Comparison of ENCODE assay signal across 30 cellular contexts in genomic region chr11:8180469-8180868, GRCh38. TPM values are rescaled to one million over a fixed set of nuclear protein-coding genes. Genes with fewer than 3 reads are reported as not detected.
"Had no signal": no experiment of that assay in that cellular context is flagged by ENCODE, and none has a peak within 500 bp of the region (broad histone marks: within the 10 kb centered on the region; RNA-seq: fewer than 3 reads in every experiment).

No MANE protein-coding gene starts in this region.

- FAIRE-seq: TTC549 had no signal

- H3K4me3 Mint-ChIP-seq: activated B cell treated with CpG ODN at 0.5 μM for 24 hours; activated CD8-positive, alpha-beta T cell treated with anti-CD3 and anti-CD28 coated beads for 36 hours; activated naive CD4-positive, alpha-beta T cell treated with anti-CD3 and anti-CD28 coated beads, Interleukin-2, amount 50 U/mL, for 24 hours; activated naive CD8-positive, alpha-beta T cell treated with anti-CD3 and anti-CD28 coated beads, Interleukin-2, amount 10 ng/mL, durations not matched to agents 7 days and 5 days; activated T-cell treated with anti-CD3 and anti-CD28 coated beads, Interleukin-2, amount 50 U/mL, for 72 hours; activated T-helper 17 cell treated with anti-CD3 and anti-CD28 coated beads, Interleukin-2, amount 50 U/mL, for 72 hours; central memory CD8-positive, alpha-beta T cell; T-helper 1 cell treated with Interleukin-12 subunit alpha and Interleukin-12 subunit beta and Interleukin-4 antibody, amounts not matched to agents 30 μg/mL and 1 μg/mL, for 36 hours; T-helper 2 cell treated with Interferon-gamma antibody and Interleukin-4, amounts not matched to agents 5 μg/mL and 100 μg/mL, for 36 hours had no signal

- H3K9ac ChIP-seq: SK-N-SH had no signal

- DNase-seq: activated B cell treated with CpG ODN at 0.5 μM for 24 hours; activated CD4-positive, alpha-beta T cell treated with anti-CD3 and anti-CD28 coated beads for 1 hour; activated CD4-positive, alpha-beta T cell treated with anti-CD3 and anti-CD28 coated beads for 48 hours; activated CD8-positive, alpha-beta T cell treated with anti-CD3 and anti-CD28 coated beads for 36 hours; activated gamma-delta T cell; activated naive CD4-positive, alpha-beta T cell treated with Interleukin-2 at 50 U/mL for 16 hours; activated naive CD8-positive, alpha-beta T cell treated with anti-CD3 and anti-CD28 coated beads, Interleukin-2, amount 10 ng/mL, durations not matched to agents 7 days and 5 days; activated T-cell treated with anti-CD3 and anti-CD28 coated beads, Interleukin-2, amount 50 U/mL, for 1 hour; activated T-cell treated with anti-CD3 and anti-CD28 coated beads, Interleukin-2, amount 50 U/mL, for 72 hours; amygdala; Karpas-422; NCI-H1048; NCI-H1105 treated with DMSO at 0.1 percent for 48 hours; NCI-H1436; NCI-H1694; NCI-H2029; NCI-H524 treated with DMSO at 0.1 percent for 48 hours; RPMI8226; SHP77 treated with DMSO at 0.1 percent for 48 hours; SK-N-SH had no signal

- H3K4me2 ChIP-seq: SK-N-SH had no signal

- H3K4me1 ChIP-seq: ascending aorta, SJSA1 had no signal

- H3K36me3 Mint-ChIP-seq: activated naive CD4-positive, alpha-beta T cell treated with anti-CD3 and anti-CD28 coated beads, Interleukin-2, amount 50 U/mL, for 24 hours; activated naive CD8-positive, alpha-beta T cell treated with anti-CD3 and anti-CD28 coated beads, Interleukin-2, amount 10 ng/mL, durations not matched to agents 7 days and 5 days had no signal

- H3K4me3 ChIP-seq: ascending aorta, cardiac muscle cell, SJSA1 had no signal

- H3K36me3 ChIP-seq: ascending aorta, cardiac muscle cell, SJSA1 had no signal

- H3K27me3 ChIP-seq: ascending aorta, cardiac muscle cell, SJSA1 had no signal

- H3K27ac Mint-ChIP-seq: activated B cell treated with CpG ODN at 0.5 μM for 24 hours; activated CD8-positive, alpha-beta T cell treated with anti-CD3 and anti-CD28 coated beads for 36 hours; activated naive CD8-positive, alpha-beta T cell treated with anti-CD3 and anti-CD28 coated beads, Interleukin-2, amount 10 ng/mL, durations not matched to agents 7 days and 5 days; activated T-cell treated with anti-CD3 and anti-CD28 coated beads, Interleukin-2, amount 50 U/mL, for 72 hours; activated T-helper 17 cell treated with anti-CD3 and anti-CD28 coated beads, Interleukin-2, amount 50 U/mL, for 72 hours; T-helper 1 cell treated with Interleukin-12 subunit alpha and Interleukin-12 subunit beta and Interleukin-4 antibody, amounts not matched to agents 30 μg/mL and 1 μg/mL, for 36 hours; T-helper 2 cell treated with Interferon-gamma antibody and Interleukin-4, amounts not matched to agents 5 μg/mL and 100 μg/mL, for 36 hours had no signal

- H3K27ac ChIP-seq: ascending aorta, cardiac muscle cell, SJSA1 had no signal

- H3K9me3 Mint-ChIP-seq: activated CD8-positive, alpha-beta T cell treated with anti-CD3 and anti-CD28 coated beads for 36 hours; activated naive CD4-positive, alpha-beta T cell treated with anti-CD3 and anti-CD28 coated beads, Interleukin-2, amount 50 U/mL, for 24 hours; activated naive CD8-positive, alpha-beta T cell treated with anti-CD3 and anti-CD28 coated beads, Interleukin-2, amount 10 ng/mL, durations not matched to agents 7 days and 5 days; activated T-cell treated with anti-CD3 and anti-CD28 coated beads, Interleukin-2, amount 50 U/mL, for 72 hours; activated T-helper 17 cell treated with anti-CD3 and anti-CD28 coated beads, Interleukin-2, amount 50 U/mL, for 72 hours; central memory CD8-positive, alpha-beta T cell; T-helper 1 cell treated with Interleukin-12 subunit alpha and Interleukin-12 subunit beta and Interleukin-4 antibody, amounts not matched to agents 30 μg/mL and 1 μg/mL, for 36 hours; T-helper 2 cell treated with Interferon-gamma antibody and Interleukin-4, amounts not matched to agents 5 μg/mL and 100 μg/mL, for 36 hours had no signal

- ATAC-seq: activated CD8-positive, alpha-beta T cell treated with anti-CD3 and anti-CD28 coated beads for 36 hours; activated T-cell treated with anti-CD3 and anti-CD28 coated beads, Interleukin-2, amount 50 U/mL, for 72 hours; activated T-helper 17 cell treated with anti-CD3 and anti-CD28 coated beads, Interleukin-2, amount 50 U/mL, for 72 hours; Panc1 had no signal

- H3K9me3 ChIP-seq: ascending aorta, SJSA1, SK-N-SH had no signal

- H3K4me1 Mint-ChIP-seq: activated B cell treated with CpG ODN at 0.5 μM for 24 hours; activated naive CD4-positive, alpha-beta T cell treated with anti-CD3 and anti-CD28 coated beads, Interleukin-2, amount 50 U/mL, for 24 hours; activated T-helper 17 cell treated with anti-CD3 and anti-CD28 coated beads, Interleukin-2, amount 50 U/mL, for 72 hours; central memory CD8-positive, alpha-beta T cell had no signal

RNA-seq across cellular contexts. Expression of gene RIC3, which starts 11.6 kb away (rescaled TPM):
- total RNA-seq: SJSA1 had no signal
